14 cellular contexts compared by ENCODE assay signal in genomic region chr20:40481743-40482458, GRCh38.
DNase-seq lines count a peak whose midpoint lies in the region; ATAC-seq, FAIRE-seq and TF ChIP-seq lines count a peak whose summit lies in the region.
"Had no signal": no experiment of that assay in that cellular context is flagged by ENCODE, and none has a peak within 500 bp of the region (broad histone marks: within the 10 kb centered on the region; RNA-seq: fewer than 3 reads in every experiment).

No MANE protein-coding gene starts in this region.

- FAIRE-seq in H1 (lab: Jason Lieb, UNC) (no peak), HepG2 (lab: Jason Lieb, UNC) (no peak)

- CTCF ChIA-PET in H1 (lab: Charles Lee; ENCODE audit: partially characterized antibody) (interaction anchor here (0.6 to 1.1 kb wide), 3 partner anchors 8 to 115 kb away, joined by 3 to 4 read pairs (median 3); no protein-coding TSS in a partner anchor), HepG2 (lab: Yijun Ruan, JAX; ENCODE audit: low intra/inter-chr PET ratio, low total read pairs) (no interaction called here)

- H3K27me3 ChIP-seq in MM.1S (replicated peaks; ENCODE audit: insufficient read depth, low read length) (no peaks in the 10 kb centered on the region), H1 (replicated peaks in 1 of 4; ENCODE audit: control insufficient read depth in 3 of 4, extremely low read depth in 1 of 4, insufficient read depth in 3 of 4, low read length in 3 of 4) (no peaks in the 10 kb centered on the region), HepG2 (ENCODE audit: control insufficient read depth in 1 of 2, insufficient read depth in 2 of 2, low read length in 2 of 2) (no peaks in the 10 kb centered on the region; a peak in 1 of 5 replicates)
- H3K27me3 ChIP-seq: BLaER1 treated with 17β-estradiol and CSF1 and Interleukin-3, amounts not matched to agents 10 nM and 100 nM had no signal

- H4K91ac ChIP-seq in H1 (replicated peaks; ENCODE audit: insufficient read length, low read length) = no peak overlapping the region

- H3K4me1 ChIP-seq in MM.1S (ENCODE audit: low read length) (no peaks in the 10 kb centered on the region), H1 (replicated peaks in 1 of 4; ENCODE audit: control insufficient read depth in 3 of 4, insufficient read depth in 4 of 4, low read length in 3 of 4) (no peaks in the 10 kb centered on the region), HepG2 (ENCODE audit: insufficient read depth, low read length) (no peaks in the 10 kb centered on the region)
- H3K4me1 ChIP-seq: HAP-1 had no signal

- H3K9me3 ChIP-seq in MM.1S (replicated peaks; ENCODE audit: insufficient read depth, low read length) (no peaks in the 10 kb centered on the region), H1 (ENCODE audit: insufficient read depth in 2 of 2, low read depth in 1 of 2, low read length in 1 of 2) (no peaks in the 10 kb centered on the region), HepG2 (ENCODE audit: low read length) (peaks cover 4% of the 10 kb centered on the region; the same call in 1 of the 2 replicates)
- H3K9me3 ChIP-seq: HAP-1 had no signal

- H3K18ac ChIP-seq in H1 (ENCODE audit: extremely low read depth, low read length) = no peak overlapping the region

- H4K8ac ChIP-seq in H1 (ENCODE audit: extremely low read depth, insufficient read depth, low read length) = no peak overlapping the region

- no peaks in the 10 kb centered on the region for H3K9me2 ChIP-seq in MM.1S (replicated peaks; ENCODE audit: insufficient read depth, low read length)

- no peak overlapping the region for H3K4me2 ChIP-seq in MM.1S (ENCODE audit: low read depth, low read length)
- H3K4me2 ChIP-seq in H1 (ENCODE audit: insufficient read depth in 1 of 2, low read depth in 2 of 2, low read length in 2 of 2) = no peak overlapping the region
- H3K4me2 ChIP-seq in HepG2 (ENCODE audit: low read depth, low read length) = no peak overlapping the region

- no peak overlapping the region for H3K27ac ChIP-seq in MM.1S (ENCODE audit: low read length)
- no peak overlapping the region for H3K27ac ChIP-seq in H1 (ENCODE audit: low read depth, low read length)
- H3K27ac ChIP-seq in HepG2 (ENCODE audit: extremely low read length, insufficient read depth, low read length) = no peak overlapping the region
- H3K27ac ChIP-seq: BLaER1 treated with 17β-estradiol and CSF1 and Interleukin-3, amounts not matched to agents 10 nM and 100 nM had no signal

- no peak for TF ChIP-seq CTCF in MM.1S (IDR thresholded peaks at IDR 0.05; ENCODE audit: low read length)
- no peak for TF ChIP-seq CTCF in H1 (IDR thresholded peaks at IDR 0.05; ENCODE audit: control extremely low read depth in 1 of 3, insufficient read depth in 1 of 3, low read depth in 1 of 3, low read length in 3 of 3)
- no peak for TF ChIP-seq CTCF in HepG2 (CRISPR knock-in tag; IDR thresholded peaks at IDR 0.05)
- TF ChIP-seq CTCF in GM13977 (IDR thresholded peaks at IDR 0.05; ENCODE audit: extremely low read depth, insufficient read depth, missing control alignments) = no peak

- H2BK120ac ChIP-seq in H1 (replicated peaks; ENCODE audit: low read depth, low read length) = no peak overlapping the region

- H2BK20ac ChIP-seq in H1 (ENCODE audit: low read length) = no peak overlapping the region

- H3K9me3 Mint-ChIP-seq in activated T-cell treated with anti-CD3 and anti-CD28 coated beads, Interleukin-2, amount 50 U/mL, for 24 hours = no peaks in the 10 kb centered on the region
- peaks cover 0 to 6% of the 10 kb centered on the region in 2 donors for H3K9me3 Mint-ChIP-seq in activated naive CD4-positive, alpha-beta T cell treated with anti-CD3 and anti-CD28 coated beads, Interleukin-2, amount 50 U/mL, for 72 hours
- H3K9me3 Mint-ChIP-seq: CD8-positive, alpha-beta T cell had no signal

- intact Hi-C loops in HepG2 (cut with micrococcal nuclease; ENCODE audit: unreplicated experiment) = no loop called here

- TF ChIP-seq POLR2A in H1 (IDR thresholded peaks at IDR 0.05; ENCODE audit: control extremely low read depth in 1 of 2, low read depth in 2 of 2, low read length in 2 of 2) (no peak), HepG2 (IDR thresholded peaks at IDR 0.05; ENCODE audit: insufficient read depth in 1 of 2, low read depth in 2 of 2, low read length in 2 of 2) (no peak)

- H4K5ac ChIP-seq in H1 (ENCODE audit: insufficient read length, low read depth, low read length) = no peak overlapping the region

- no peaks in the 10 kb centered on the region for H4K20me1 ChIP-seq in MM.1S (ENCODE audit: insufficient read depth, low read length)
- H4K20me1 ChIP-seq in H1 (replicated peaks in 1 of 2; ENCODE audit: control insufficient read depth in 1 of 2, insufficient read depth in 2 of 2, low read length in 2 of 2) = no peaks in the 10 kb centered on the region
- no peaks in the 10 kb centered on the region for H4K20me1 ChIP-seq in HepG2 (ENCODE audit: insufficient read depth, low read length)
- H4K20me1 ChIP-seq: BLaER1 treated with 17β-estradiol and CSF1 and Interleukin-3, amounts not matched to agents 10 nM and 100 nM had no signal

- no peak overlapping the region for H3K56ac ChIP-seq in H1 (replicated peaks; ENCODE audit: insufficient read length, low read depth, low read length)

- H2BK15ac ChIP-seq in H1 (ENCODE audit: low read length) = no peak overlapping the region

- H3F3A ChIP-seq in MM.1S (ENCODE audit: insufficient read depth, low read length) = no peaks in the 10 kb centered on the region

- no peaks in the 10 kb centered on the region for H3K79me2 ChIP-seq in MM.1S (ENCODE audit: low read length)
- H3K79me2 ChIP-seq in H1 (ENCODE audit: control insufficient read depth in 1 of 2, insufficient read depth in 2 of 2, low read length in 2 of 2) = no peaks in the 10 kb centered on the region
- no peaks in the 10 kb centered on the region for H3K79me2 ChIP-seq in HepG2 (ENCODE audit: insufficient read depth, low read length)

- H2AK5ac ChIP-seq in H1 (ENCODE audit: low read depth, low read length) = no peak overlapping the region

- DNase-seq in MM.1S (peak; percentile 33), H1 (ENCODE audit: low read depth in 1 of 2, low spot score in 2 of 2) (no peak), HepG2 (ENCODE audit: low spot score) (no peak), HuH-7 (ENCODE audit: low spot score) (no peak), GM13977 (ENCODE audit: low spot score) (no peak)
- no peak for DNase-seq in activated T-cell treated with anti-CD3 and anti-CD28 coated beads, Interleukin-2, amount 50 U/mL, for 24 hours
- no peak for DNase-seq in activated naive CD4-positive, alpha-beta T cell treated with anti-CD3 and anti-CD28 coated beads, Interleukin-2, amount 50 U/mL, for 72 hours (ENCODE audit: low spot score in 2 of 2)
- DNase-seq: CD8-positive, alpha-beta T cell; COR-L47; DMS 273 treated with DMSO at 0.1 percent for 48 hours; GDM1 had no signal

- H3K27me3 Mint-ChIP-seq in activated T-cell treated with anti-CD3 and anti-CD28 coated beads, Interleukin-2, amount 50 U/mL, for 24 hours = no peaks in the 10 kb centered on the region

- in situ Hi-C loops in HepG2 (cut with HindIII; ENCODE audit: extremely low pct_ligation_motif_present, low pct_unique_long_range_greater_than_20kb) (no loop called here), GM13977 (cut with MboI; ENCODE audit: low pct_unique_long_range_greater_than_20kb, low sequenced_read_pairs, unreplicated experiment) (no loop called here)

- no peak overlapping the region for H2BK5ac ChIP-seq in H1 (ENCODE audit: low read depth, low read length)

- H3K27ac Mint-ChIP-seq in activated T-cell treated with anti-CD3 and anti-CD28 coated beads, Interleukin-2, amount 50 U/mL, for 24 hours = no peak overlapping the region
- no peak overlapping the region for H3K27ac Mint-ChIP-seq in activated naive CD4-positive, alpha-beta T cell treated with anti-CD3 and anti-CD28 coated beads, Interleukin-2, amount 50 U/mL, for 72 hours
- H3K27ac Mint-ChIP-seq: B cell; CD8-positive, alpha-beta T cell had no signal

- TF ChIP-seq RAD21 in H1 (IDR thresholded peaks at IDR 0.05 in 1 of 2, conservative IDR thresholded peaks at IDR 0.05 in 1 of 2; ENCODE audit: low read depth in 2 of 2, low read length in 2 of 2) = no peak
- no peak for TF ChIP-seq RAD21 in HepG2 (CRISPR knock-in tag; IDR thresholded peaks at IDR 0.05)

- H2AFZ ChIP-seq in MM.1S (ENCODE audit: low read length) (no peak overlapping the region), H1 (ENCODE audit: low read length) (0 out of 2 replicates have a peak overlapping the region, but pooled peaks have one; percentile 21), HepG2 (ENCODE audit: low read length) (no peak overlapping the region)

- no TSS peak for BruUV-seq in HepG2 (replicated peaks; lab: Mats Ljungman, UMichigan)

- no peaks in the 10 kb centered on the region for H3K79me1 ChIP-seq in H1 (ENCODE audit: low read depth, low read length)

- no peak overlapping the region for H3K4me3 Mint-ChIP-seq in activated T-cell treated with anti-CD3 and anti-CD28 coated beads, Interleukin-2, amount 50 U/mL, for 24 hours
- H3K4me3 Mint-ChIP-seq: B cell; CD8-positive, alpha-beta T cell had no signal

- no peak overlapping the region for H3K14ac ChIP-seq in H1 (ENCODE audit: insufficient read length)

- no peak overlapping the region for H3K4ac ChIP-seq in H1 (replicated peaks; ENCODE audit: insufficient read length, low read depth, low read length)

- H3K4me1 Mint-ChIP-seq in activated T-cell treated with anti-CD3 and anti-CD28 coated beads, Interleukin-2, amount 50 U/mL, for 24 hours (ENCODE audit: low read depth) = no peaks in the 10 kb centered on the region
- H3K4me1 Mint-ChIP-seq: B cell had no signal

- H3K36me3 ChIP-seq in MM.1S (replicated peaks; ENCODE audit: insufficient read depth, low read length) (no peaks in the 10 kb centered on the region), H1 (ENCODE audit: control insufficient read depth in 2 of 4, insufficient read depth in 4 of 4, low read length in 3 of 4) (no peaks in the 10 kb centered on the region), HepG2 (replicated peaks in 1 of 2; ENCODE audit: control insufficient read depth in 1 of 2, insufficient read depth in 2 of 2, low read length in 2 of 2) (no peaks in the 10 kb centered on the region)
- H3K36me3 ChIP-seq: BLaER1 treated with 17β-estradiol and CSF1 and Interleukin-3, amounts not matched to agents 10 nM and 100 nM; HAP-1 had no signal

- TF ChIP-seq EP300 in H1 (IDR thresholded peaks at IDR 0.05; ENCODE audit: borderline replicate concordance in 1 of 2, low read depth in 2 of 2, low read length in 2 of 2) (no peak), HepG2 (IDR thresholded peaks at IDR 0.05; ENCODE audit: low read depth in 2 of 2, low read length in 2 of 2) (no peak), HepG2 (CRISPR knock-in tag; IDR thresholded peaks at IDR 0.05; ENCODE audit: borderline replicate concordance) (no peak)

- H3K23me2 ChIP-seq in H1 (ENCODE audit: low read depth, low read length) = no peaks in the 10 kb centered on the region; the same call in 1 of the 2 replicates

- WGBS in H1 (ENCODE audit: extremely low coverage in 1 of 2, insufficient coverage in 1 of 2, insufficient read length in 1 of 2, insufficient replicate concordance in 2 of 2, low coverage in 1 of 2, low lambda C conversion rate in 2 of 2, missing lambda C conversion rate in 1 of 2), 2 experiments = 91% methylated on average over 7 of the region's 7 CpGs; no CpG with 5 or more reads in 1 of the 2 experiments
- WGBS in HepG2 (ENCODE audit: low lambda C conversion rate) = 1% methylated on average over 7 of the region's 7 CpGs

- no peak for ATAC-seq in HepG2
- ATAC-seq in activated naive CD4-positive, alpha-beta T cell treated with anti-CD3 and anti-CD28 coated beads, Interleukin-2, amount 50 U/mL, for 72 hours = no peak
- ATAC-seq: CD8-positive, alpha-beta T cell had no signal

- POLR2A ChIA-PET in H1 (lab: Charles Lee; ENCODE audit: partially characterized antibody) (no interaction called here), HepG2 (lab: Yijun Ruan, JAX) (no interaction called here)

- H3K4me3 ChIP-seq in MM.1S (ENCODE audit: low read length) (no peak overlapping the region), H1 (ENCODE audit: extremely low read depth in 1 of 4, insufficient read depth in 2 of 4, low read depth in 3 of 4, low read length in 4 of 4) (no peak overlapping the region), HepG2 (replicated peaks in 1 of 3; ENCODE audit: insufficient read depth in 1 of 3, low read depth in 2 of 3, low read length in 3 of 3) (no peak overlapping the region)
- H3K4me3 ChIP-seq: BLaER1 treated with 17β-estradiol and CSF1 and Interleukin-3, amounts not matched to agents 10 nM and 100 nM; HAP-1 had no signal

- no peak overlapping the region for H2BK12ac ChIP-seq in H1 (ENCODE audit: low read depth, low read length)

- peak overlapping the region; percentile 47 for H3K23ac ChIP-seq in H1 (ENCODE audit: insufficient read length)

- H3K9ac ChIP-seq in MM.1S (ENCODE audit: low read length) (no peak overlapping the region), H1 (replicated peaks in 1 of 4; ENCODE audit: extremely low read depth in 1 of 4, low read depth in 3 of 4, low read length in 3 of 4) (no peak overlapping the region), HepG2 (ENCODE audit: insufficient read depth, low read depth, low read length) (no peak overlapping the region)
- H3K9ac ChIP-seq: BLaER1 treated with 17β-estradiol and CSF1 and Interleukin-3, amounts not matched to agents 10 nM and 100 nM had no signal

- no peaks in the 10 kb centered on the region for H3K36me3 Mint-ChIP-seq in activated T-cell treated with anti-CD3 and anti-CD28 coated beads, Interleukin-2, amount 50 U/mL, for 24 hours (ENCODE audit: low read depth)
- H3K36me3 Mint-ChIP-seq in activated naive CD4-positive, alpha-beta T cell treated with anti-CD3 and anti-CD28 coated beads, Interleukin-2, amount 50 U/mL, for 72 hours = no peaks in the 10 kb centered on the region
- H3K36me3 Mint-ChIP-seq: CD8-positive, alpha-beta T cell had no signal
